Comparison of ENCODE assay signal across 31 cellular contexts in the genomic region with DNA sequence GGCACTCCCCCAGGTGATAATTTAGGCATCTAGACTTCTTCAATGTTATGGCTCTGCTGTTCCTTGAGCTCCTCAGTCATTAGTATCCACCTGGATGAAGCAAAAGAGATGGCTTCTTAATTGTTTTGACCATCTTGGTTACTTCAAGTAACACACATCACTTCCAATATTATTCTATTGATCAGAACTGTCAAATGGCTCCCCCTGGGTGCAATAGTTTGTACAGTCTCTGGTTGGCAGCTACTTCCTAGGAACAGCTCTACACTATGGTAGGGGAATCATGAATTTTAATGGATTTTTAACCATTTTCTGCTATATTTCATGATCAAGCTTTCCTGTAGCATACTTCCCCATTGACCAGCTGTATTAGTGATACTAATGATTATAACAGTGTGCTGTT.
DNase-seq lines count a peak whose midpoint lies in the region; ATAC-seq, FAIRE-seq and TF ChIP-seq lines count a peak whose summit lies in the region.
"Had no signal": no experiment of that assay in that cellular context is flagged by ENCODE, and none has a peak within 500 bp of the region (broad histone marks: within the 10 kb centered on the region; RNA-seq: fewer than 3 reads in every experiment).

No MANE protein-coding gene starts in this region.

- peak; percentile 9; the same call in 1 of the 2 replicates for TF ChIP-seq CTCF in AG04450 (IDR thresholded peaks at IDR 0.05; ENCODE audit: low read depth, low read length)
- TF ChIP-seq CTCF in PC-3 (conservative IDR thresholded peaks at IDR 0.05; ENCODE audit: low read depth, low read length): peak; percentile 36; the same call in 1 of the 2 replicates
- TF ChIP-seq CTCF in dorsolateral prefrontal cortex (IDR thresholded peaks at IDR 0.05 in 54 of 56, conservative IDR thresholded peaks at IDR 0.05 in 2 of 56; ENCODE audit: low read depth in 1 of 56, partially characterized antibody in 56 of 56): no peak

- H3K9me2 ChIP-seq in PC-3 (replicated peaks; ENCODE audit: low read length): no peaks in the 10 kb centered on the region

- H3K27me3 Mint-ChIP-seq in naive thymus-derived CD4-positive, alpha-beta T cell: peaks cover 0 to 30% (median 24%) of the 10 kb centered on the region in 5 donors
- H3K27me3 Mint-ChIP-seq: progenitor cell of endocrine pancreas had no signal

- no peak for ATAC-seq in PC-3
- ATAC-seq in naive thymus-derived CD4-positive, alpha-beta T cell: no peak
- no peak for ATAC-seq in HG03039 (IDR thresholded peaks at IDR 0.05; ENCODE audit: unreplicated experiment)
- ATAC-seq: activated T-helper 17 cell treated with anti-CD3 and anti-CD28 coated beads, Interleukin-2, amount 50 U/mL, for 72 hours; esophagus mucosa; left colon had no signal

- POLR2A ChIA-PET in AG04450 (lab: Yijun Ruan, JAX): no interaction called here
- POLR2A ChIA-PET in PC-3 (lab: Charles Lee; ENCODE audit: unreplicated experiment): no interaction called here
- POLR2A ChIA-PET in naive thymus-derived CD4-positive, alpha-beta T cell (lab: Charles Lee): no interaction called here

- H3K36me3 Mint-ChIP-seq in naive thymus-derived CD4-positive, alpha-beta T cell: no peaks in the 10 kb centered on the region
- H3K36me3 Mint-ChIP-seq: activated CD4-positive, alpha-beta memory T cell treated with anti-CD3 and anti-CD28 coated beads for 36 hours; activated naive CD4-positive, alpha-beta T cell treated with anti-CD3 and anti-CD28 coated beads, Interleukin-2, amount 50 U/mL, for 24 hours had no signal

- H3K36me3 ChIP-seq in PC-3 (ENCODE audit: low read depth, low read length): no peaks in the 10 kb centered on the region
- H3K36me3 ChIP-seq in naive thymus-derived CD4-positive, alpha-beta T cell (ENCODE audit: control insufficient read depth in 2 of 3, insufficient read depth in 3 of 3, low read length in 3 of 3): no peaks in the 10 kb centered on the region
- H3K36me3 ChIP-seq: BLaER1 treated with 17β-estradiol and CSF1 and Interleukin-3, amounts not matched to agents 10 nM and 100 nM; colonic mucosa; neutrophil; SJSA1; thyroid gland had no signal

- no peak overlapping the region for H2AFZ ChIP-seq in PC-3 (ENCODE audit: low read length)
- H2AFZ ChIP-seq: hepatocyte had no signal

- no peak for DNase-seq in AG04450 (ENCODE audit: low read depth, low spot score)
- no peak for DNase-seq in GM12892 (ENCODE audit: insufficient read length)
- DNase-seq in PC-3: peak; percentile 5
- DNase-seq in fibroblast of peridontal ligament (ENCODE audit: extremely low read depth): peak; percentile 5
- no peak for DNase-seq in dorsolateral prefrontal cortex
- no peak for DNase-seq in naive thymus-derived CD4-positive, alpha-beta T cell
- DNase-seq in NCI-H1048 (lab: John Stamatoyannopoulos, UW): no peak
- DNase-seq: ACHN; activated CD4-positive, alpha-beta memory T cell treated with anti-CD3 and anti-CD28 coated beads for 36 hours; amygdala; colonic mucosa; effector memory CD4-positive, alpha-beta T cell; Karpas-422; left colon; mammary epithelial cell; NCI-H1436 treated with DMSO at 0.1 percent for 48 hours; NCI-H2107; NCI-H446 treated with DMSO at 0.1 percent for 48 hours; thyroid gland had no signal

- H3K9me3 Mint-ChIP-seq in naive thymus-derived CD4-positive, alpha-beta T cell: no peaks in the 10 kb centered on the region
- H3K9me3 Mint-ChIP-seq: activated CD4-positive, alpha-beta memory T cell treated with anti-CD3 and anti-CD28 coated beads for 36 hours; activated naive CD4-positive, alpha-beta T cell treated with anti-CD3 and anti-CD28 coated beads, Interleukin-2, amount 50 U/mL, for 24 hours; activated T-helper 17 cell treated with anti-CD3 and anti-CD28 coated beads, Interleukin-2, amount 50 U/mL, for 72 hours; stimulated activated naive CD8-positive, alpha-beta T cell treated with anti-CD3 and anti-CD28 coated beads, Interleukin-15, Interleukin-2, amounts not matched to agents 100 ng/mL and 50 ng/mL, for 24 hours had no signal

- CTCF ChIA-PET in AG04450 (lab: Charles Lee): no interaction called here
- CTCF ChIA-PET in PC-3 (lab: Charles Lee): no interaction called here
- CTCF ChIA-PET in naive thymus-derived CD4-positive, alpha-beta T cell (lab: Charles Lee): interaction anchor here (0.6 kb wide), 1 partner anchor 58 kb away, joined by 4 read pairs; no protein-coding TSS in a partner anchor

- no peak overlapping the region for H3K9ac ChIP-seq in PC-3 (ENCODE audit: low read length)
- H3K9ac ChIP-seq: BLaER1 treated with 17β-estradiol and CSF1 and Interleukin-3, amounts not matched to agents 10 nM and 100 nM had no signal

- intact Hi-C loops in PC-3 (cut with micrococcal nuclease) (loop anchor here (10.0 kb wide), 1 partner anchor 432 kb away; no protein-coding TSS in a partner anchor), dorsolateral prefrontal cortex (cut with DNase I) (no loop called here)
- intact Hi-C loops in naive thymus-derived CD4-positive, alpha-beta T cell (cut with micrococcal nuclease): no loop called here

- H3K4me3 ChIP-seq in AG04450 (ENCODE audit: low read depth, low read length) (no peak overlapping the region), PC-3 (ENCODE audit: low read length) (no peak overlapping the region), dorsolateral prefrontal cortex (no peak overlapping the region)
- no peak overlapping the region for H3K4me3 ChIP-seq in naive thymus-derived CD4-positive, alpha-beta T cell (ENCODE audit: low read length)
- H3K4me3 ChIP-seq: BLaER1 treated with 17β-estradiol and CSF1 and Interleukin-3, amounts not matched to agents 10 nM and 100 nM; colonic mucosa; hepatocyte; SJSA1; thyroid gland had no signal

- H3K4me3 Mint-ChIP-seq in naive thymus-derived CD4-positive, alpha-beta T cell: no peak overlapping the region
- H3K4me3 Mint-ChIP-seq: activated CD4-positive, alpha-beta memory T cell treated with anti-CD3 and anti-CD28 coated beads for 36 hours; activated naive CD4-positive, alpha-beta T cell treated with anti-CD3 and anti-CD28 coated beads, Interleukin-2, amount 50 U/mL, for 24 hours; activated T-helper 17 cell treated with anti-CD3 and anti-CD28 coated beads, Interleukin-2, amount 50 U/mL, for 72 hours; stimulated activated naive CD8-positive, alpha-beta T cell treated with anti-CD3 and anti-CD28 coated beads, Interleukin-15, Interleukin-2, amounts not matched to agents 100 ng/mL and 50 ng/mL, for 24 hours had no signal

- H3K27me3 ChIP-seq in AG04450 (ENCODE audit: control insufficient read depth, insufficient read depth, low read length) (no peaks in the 10 kb centered on the region), PC-3 (ENCODE audit: low read length) (peaks cover 15% of the 10 kb centered on the region; the same call in 1 of the 2 replicates), dorsolateral prefrontal cortex (peaks cover 0 to 6% (median 0%) of the 10 kb centered on the region in 45 donors)
- no peaks in the 10 kb centered on the region for H3K27me3 ChIP-seq in naive thymus-derived CD4-positive, alpha-beta T cell (ENCODE audit: control insufficient read depth in 2 of 2, insufficient read depth in 2 of 2, low read length in 2 of 2)
- H3K27me3 ChIP-seq: BLaER1 treated with 17β-estradiol and CSF1 and Interleukin-3, amounts not matched to agents 10 nM and 100 nM; colonic mucosa; hepatocyte; neutrophil; SJSA1; thyroid gland had no signal

- H3K79me2 ChIP-seq in PC-3 (ENCODE audit: low read length): no peaks in the 10 kb centered on the region
- H3K79me2 ChIP-seq: hepatocyte had no signal

- H3K4me1 ChIP-seq in PC-3 (ENCODE audit: insufficient read depth, low read length): peaks cover 7% of the 10 kb centered on the region; the same call in 1 of the 2 replicates
- no peaks in the 10 kb centered on the region for H3K4me1 ChIP-seq in naive thymus-derived CD4-positive, alpha-beta T cell (ENCODE audit: control insufficient read depth in 2 of 2, insufficient read depth in 2 of 2, low read length in 2 of 2)
- H3K4me1 ChIP-seq: BLaER1 treated with 17β-estradiol and CSF1 and Interleukin-3, amounts not matched to agents 10 nM and 100 nM; colonic mucosa; SJSA1; thyroid gland had no signal

- no peak overlapping the region for H3K27ac Mint-ChIP-seq in naive thymus-derived CD4-positive, alpha-beta T cell
- H3K27ac Mint-ChIP-seq: activated CD4-positive, alpha-beta memory T cell treated with anti-CD3 and anti-CD28 coated beads for 36 hours; activated naive CD4-positive, alpha-beta T cell treated with anti-CD3 and anti-CD28 coated beads, Interleukin-2, amount 50 U/mL, for 24 hours; activated T-helper 17 cell treated with anti-CD3 and anti-CD28 coated beads, Interleukin-2, amount 50 U/mL, for 72 hours; progenitor cell of endocrine pancreas; stimulated activated naive CD8-positive, alpha-beta T cell treated with anti-CD3 and anti-CD28 coated beads, Interleukin-15, Interleukin-2, amounts not matched to agents 100 ng/mL and 50 ng/mL, for 24 hours had no signal

- no peaks in the 10 kb centered on the region for H3F3A ChIP-seq in PC-3 (ENCODE audit: low read length, unreplicated experiment)

- no TSS peak for BruUV-seq in PC-3 (replicated peaks; lab: Mats Ljungman, UMichigan)

- H3K4me1 Mint-ChIP-seq in naive thymus-derived CD4-positive, alpha-beta T cell: no peaks in the 10 kb centered on the region
- H3K4me1 Mint-ChIP-seq: activated naive CD4-positive, alpha-beta T cell treated with anti-CD3 and anti-CD28 coated beads, Interleukin-2, amount 50 U/mL, for 24 hours; activated T-helper 17 cell treated with anti-CD3 and anti-CD28 coated beads, Interleukin-2, amount 50 U/mL, for 72 hours had no signal

- H3K4me2 ChIP-seq in PC-3 (ENCODE audit: low read length): no peak overlapping the region
- H3K4me2 ChIP-seq: BLaER1 treated with 17β-estradiol and CSF1 and Interleukin-3, amounts not matched to agents 10 nM and 100 nM; hepatocyte had no signal

- H3K9me3 ChIP-seq in AG04450 (ENCODE audit: control insufficient read depth, insufficient read depth, low read length): no peaks in the 10 kb centered on the region
- H3K9me3 ChIP-seq in PC-3 (ENCODE audit: low read length): no peaks in the 10 kb centered on the region
- no peaks in the 10 kb centered on the region for H3K9me3 ChIP-seq in naive thymus-derived CD4-positive, alpha-beta T cell (ENCODE audit: control insufficient read depth in 2 of 3, low read length in 3 of 3)
- H3K9me3 ChIP-seq: BLaER1 treated with 17β-estradiol and CSF1 and Interleukin-3, amounts not matched to agents 10 nM and 100 nM; colonic mucosa; neutrophil; SJSA1; thyroid gland had no signal

- FAIRE-seq in GM12892 (lab: Jason Lieb, UNC): peak; percentile 21
- FAIRE-seq: bronchial epithelial cell, frontal cortex had no signal

- H4K20me1 ChIP-seq in PC-3 (ENCODE audit: low read length): no peaks in the 10 kb centered on the region
- H4K20me1 ChIP-seq: BLaER1 treated with 17β-estradiol and CSF1 and Interleukin-3, amounts not matched to agents 10 nM and 100 nM had no signal

- H3K27ac ChIP-seq in AG04450 (ENCODE audit: low read depth, low read length): no peak overlapping the region
- H3K27ac ChIP-seq in PC-3 (ENCODE audit: low read length): no peak overlapping the region
- no peak overlapping the region for H3K27ac ChIP-seq in dorsolateral prefrontal cortex
- no peak overlapping the region for H3K27ac ChIP-seq in naive thymus-derived CD4-positive, alpha-beta T cell (ENCODE audit: low read depth, low read length)
- H3K27ac ChIP-seq: BLaER1 treated with 17β-estradiol and CSF1 and Interleukin-3, amounts not matched to agents 10 nM and 100 nM; colonic mucosa; hepatocyte; neutrophil; SJSA1; thyroid gland had no signal

- TF ChIP-seq POLR2A in GM12892 (IDR thresholded peaks at IDR 0.05; ENCODE audit: low read depth, low read length): no peak

Comparison
In these comparisons a context has a peak if more than half of its experiments do, and no peak if none do; other contexts are left out.
1. DNase-seq: peak in PC-3 (single experiment) and fibroblast of peridontal ligament (single experiment); none in AG04450 (single experiment), GM12892 (single experiment), dorsolateral prefrontal cortex (0 of 10), naive thymus-derived CD4-positive, alpha-beta T cell (0 of 9) and NCI-H1048 (single experiment).
2. CTCF ChIP-seq: peak in AG04450 (single experiment) and PC-3 (single experiment); none in dorsolateral prefrontal cortex (0 of 56).